8 cellular contexts compared by ENCODE assay signal in the genomic region with DNA sequence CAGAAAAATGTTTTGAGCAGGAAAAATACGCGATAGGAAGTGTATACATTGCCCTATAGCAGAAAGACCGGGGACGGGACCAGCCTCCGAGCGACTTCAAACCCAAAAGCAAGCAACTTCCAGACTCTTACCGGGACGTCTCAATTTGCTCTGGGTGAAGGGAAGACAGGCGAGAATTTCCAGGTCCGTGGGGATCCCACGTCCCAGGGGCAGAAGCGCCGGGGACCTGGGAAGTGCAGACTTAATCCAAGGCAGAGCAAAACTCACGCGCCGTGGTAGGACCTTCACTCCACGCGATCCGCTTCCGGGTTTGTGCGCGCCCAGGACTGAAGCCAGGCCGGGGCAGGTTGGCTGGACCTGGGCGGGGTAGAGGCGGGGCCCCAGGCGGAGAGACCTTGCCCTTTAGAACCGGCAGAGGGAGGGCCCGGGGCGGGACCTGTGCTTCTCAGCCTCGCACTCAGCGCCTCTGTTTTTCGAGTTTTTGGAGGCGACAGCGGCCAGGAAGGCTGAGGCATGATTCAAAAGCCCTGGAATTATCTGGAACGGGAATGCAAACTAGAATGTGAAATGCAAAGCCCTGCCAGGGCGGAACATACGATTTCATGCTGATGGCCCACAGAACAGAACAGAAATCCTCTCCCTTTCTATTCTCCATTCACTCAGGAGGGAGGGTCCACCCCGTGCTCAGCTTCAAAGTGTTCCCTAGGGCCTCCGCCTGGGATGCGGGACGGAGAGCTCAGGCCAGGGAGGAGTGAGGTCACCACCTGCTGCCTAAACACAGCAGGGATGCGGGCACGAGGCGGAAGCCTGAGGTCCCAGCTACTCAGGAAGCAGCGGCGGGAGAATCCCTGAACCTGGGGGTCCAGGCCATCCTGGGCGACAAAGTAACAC. TPM values are rescaled to one million over a fixed set of nuclear protein-coding genes. Genes with fewer than 3 reads are reported as not detected.
A peak's percentile ranks its signal among the peaks of the same experiment; 100 is the strongest.
DNase-seq lines count a peak whose midpoint lies in the region; ATAC-seq and TF ChIP-seq lines count a peak whose summit lies in the region.
"Not testable (repeated sequence)": the region's sequence is repeated elsewhere in the genome, so short reads cannot be mapped to it uniquely, and the experiment has no call there.

TSS of gene ZNF600 (minus strand) at position 328 of the 891 bp plus-strand sequence. CDS start 7,903 bp downstream, outside the sequence.

- DNase-seq in NCI-H510A (lab: John Stamatoyannopoulos, UW): peak; percentile 75
- DNase-seq in activated CD4-positive, alpha-beta T cell treated with anti-CD3 and anti-CD28 coated beads for 48 hours: peak; percentile 85
- DNase-seq in cerebellum (ENCODE audit: low spot score): peak; percentile 76
- peak; percentile 92 for DNase-seq in islet precursor cell
- DNase-seq in smooth muscle cell (lab: John Stamatoyannopoulos, UW; ENCODE audit: unreplicated experiment): peak; percentile 17

- H3K36me3 ChIP-seq in ACC112 (ENCODE audit: insufficient read depth, low read length); smooth muscle cell (ENCODE audit: low read depth): not testable (repeated sequence)

- not testable (repeated sequence) for H4K20me1 ChIP-seq in smooth muscle cell (ENCODE audit: low read depth)

- H3K79me2 ChIP-seq in ACC112 (ENCODE audit: control insufficient read depth, insufficient read depth, low read length, unreplicated experiment); smooth muscle cell (ENCODE audit: low read depth): not testable (repeated sequence)

- ATAC-seq in GM18861 (IDR thresholded peaks at IDR 0.05; ENCODE audit: unreplicated experiment) (peak; percentile 51), HG03066 (IDR thresholded peaks at IDR 0.05; ENCODE audit: low read depth, unreplicated experiment) (peak; percentile 88)

- peak within 1 kb of the TSS; percentile 33 for H3K9ac ChIP-seq in smooth muscle cell (ENCODE audit: low read depth)

- not testable (repeated sequence) for H3F3A ChIP-seq in smooth muscle cell (ENCODE audit: low read depth)

- not testable (repeated sequence) for H3K9me3 ChIP-seq in smooth muscle cell (replicated peaks; ENCODE audit: low read depth)

- H3K4me2 ChIP-seq in smooth muscle cell: peak within 1 kb of the TSS; percentile 86

- not testable (repeated sequence) for H3K4me1 ChIP-seq in ACC112 (ENCODE audit: control insufficient read depth, insufficient read depth, low read length, unreplicated experiment); smooth muscle cell (ENCODE audit: low read depth)

- TF ChIP-seq CTCF in smooth muscle cell (IDR thresholded peaks at IDR 0.05; ENCODE audit: borderline replicate concordance, insufficient read depth, poor library complexity, severe bottlenecking): not testable (repeated sequence)

- peak within 1 kb of the TSS; percentile 98 for H2AFZ ChIP-seq in ACC112 (ENCODE audit: low read length, unreplicated experiment)
- H2AFZ ChIP-seq in smooth muscle cell (ENCODE audit: low read depth): peak within 1 kb of the TSS; percentile 88

- whole genome bisulfite sequencing in smooth muscle cell (ENCODE audit: low lambda C conversion rate): 4% methylated on average over 47 of the region's 47 CpGs

- not testable (repeated sequence) for H3K27me3 ChIP-seq in ACC112 (ENCODE audit: insufficient read depth, low read length); smooth muscle cell (ENCODE audit: low read depth)

- peak within 1 kb of the TSS; percentile 85 for H3K4me3 ChIP-seq in ACC112 (ENCODE audit: low read depth, low read length)
- peak within 1 kb of the TSS; percentile 78 for H3K4me3 ChIP-seq in smooth muscle cell

- not testable (repeated sequence) for H3K27ac ChIP-seq in ACC112 (ENCODE audit: low read depth, low read length); smooth muscle cell (ENCODE audit: low read depth)

RNA-seq across cellular contexts. Expression of gene ZNF600, which starts in this region (rescaled TPM):
- total RNA-seq in cerebellum (3.7 TPM), smooth muscle cell (7.1 and 14.8 TPM in 2 replicates)
- 3.6 and 8.8 TPM in 2 replicates for polyA plus RNA-seq in smooth muscle cell

Comparison
In these comparisons a context has a peak if more than half of its experiments do, and no peak if none do; other contexts are left out.
1. DNase-seq: peak in every context shown above with its lines; median percentile 92 in islet precursor cell; 85 in activated CD4-positive, alpha-beta T cell treated with anti-CD3 and anti-CD28 coated beads for 48 hours; 76 in cerebellum; 75 in NCI-H510A; 17 in smooth muscle cell.